Comparison of ENCODE assay signal across 8 cellular contexts in genomic region chr2:16041466-16041810, GRCh38.
"Had no signal": no experiment of that assay in that cellular context is flagged by ENCODE, and none has a peak within 500 bp of the region (broad histone marks: within the 10 kb centered on the region; RNA-seq: fewer than 3 reads in every experiment).

No MANE protein-coding gene starts in this region.

- H2AFZ ChIP-seq: GM23248 had no signal

- H3K36me3 ChIP-seq: HAP-1 had no signal

- H3K4me1 ChIP-seq: HAP-1 had no signal

- H3K9ac ChIP-seq: GM23248 had no signal

- DNase-seq: GM23248, GOT3, H7, HFFc6, KBM-7 had no signal

- H3K4me3 ChIP-seq: GM23248, HAP-1 had no signal

- H3K27ac Mint-ChIP-seq: HFFc6, IgD-negative memory B cell had no signal

- H3K27ac ChIP-seq: GM23248, HL-60 had no signal

- H3K9me3 ChIP-seq: HAP-1 had no signal

- H3K4me1 Mint-ChIP-seq: IgD-negative memory B cell had no signal

- H3K36me3 Mint-ChIP-seq: IgD-negative memory B cell had no signal

- H3K4me3 Mint-ChIP-seq: HFFc6, IgD-negative memory B cell had no signal
